In genomic region chr1:39406533-39407478, GRCh38 we compare ENCODE assay signal across 8 cellular contexts.
DNase-seq lines count a peak whose midpoint lies in the region.

No MANE protein-coding gene starts in this region.

- no peak overlapping the region; the same call in 1 of the 2 replicates for H3K9ac ChIP-seq in iPS-20b (ENCODE audit: low read depth, low read length)
- peak overlapping the region in 1 of 2 donors; percentile 21 for H3K9ac ChIP-seq in stomach smooth muscle (ENCODE audit: low read length in 2 of 2)

- no peak overlapping the region for H3K27ac ChIP-seq in iPS-20b (ENCODE audit: low read length)
- H3K27ac ChIP-seq in stomach smooth muscle (ENCODE audit: low read length): peak overlapping the region; percentile 90

- intact Hi-C loops in activated T-helper 2 cell treated with anti-CD3 and anti-CD28 coated beads, Interferon-gamma antibody, Interleukin-2, Interleukin-4, amounts not matched to agents 10 μg/mL and 5 μg/mL and 100 μg/mL, durations not matched to agents 14 hours and 24 hours and 36 hours (cut with micrococcal nuclease): loop anchor here (10.0 kb wide), 1 partner anchor 302 kb away; no protein-coding TSS in a partner anchor

- no peaks in the 10 kb centered on the region for H3K9me3 Mint-ChIP-seq in T-helper 2 cell treated with Interferon-gamma antibody and Interleukin-4, amounts not matched to agents 5 μg/mL and 100 μg/mL, for 36 hours
- H3K9me3 Mint-ChIP-seq in activated T-helper 2 cell treated with anti-CD3 and anti-CD28 coated beads, Interferon-gamma antibody, Interleukin-2, Interleukin-4, amounts not matched to agents 10 μg/mL and 5 μg/mL and 100 μg/mL, durations not matched to agents 14 hours and 24 hours and 36 hours: no peaks in the 10 kb centered on the region

- peaks cover 26% of the 10 kb centered on the region for H3K36me3 Mint-ChIP-seq in T-helper 2 cell treated with Interferon-gamma antibody and Interleukin-4, amounts not matched to agents 5 μg/mL and 100 μg/mL, for 36 hours (ENCODE audit: low read depth)
- peaks cover 16% of the 10 kb centered on the region for H3K36me3 Mint-ChIP-seq in activated T-helper 2 cell treated with anti-CD3 and anti-CD28 coated beads, Interferon-gamma antibody, Interleukin-2, Interleukin-4, amounts not matched to agents 10 μg/mL and 5 μg/mL and 100 μg/mL, durations not matched to agents 14 hours and 24 hours and 36 hours (ENCODE audit: low read depth)

- peaks cover 27% of the 10 kb centered on the region for H3K4me1 ChIP-seq in iPS-20b (ENCODE audit: insufficient read depth, low read length)
- peaks cover 63% of the 10 kb centered on the region for H3K4me1 ChIP-seq in stomach smooth muscle (ENCODE audit: control insufficient read depth, insufficient read depth, low read length)

- H3K27ac Mint-ChIP-seq in T-helper 2 cell treated with Interferon-gamma antibody and Interleukin-4, amounts not matched to agents 5 μg/mL and 100 μg/mL, for 36 hours: no peak overlapping the region
- H3K27ac Mint-ChIP-seq in activated T-helper 2 cell treated with anti-CD3 and anti-CD28 coated beads, Interferon-gamma antibody, Interleukin-2, Interleukin-4, amounts not matched to agents 10 μg/mL and 5 μg/mL and 100 μg/mL, durations not matched to agents 14 hours and 24 hours and 36 hours: no peak overlapping the region

- no peak for DNase-seq in T-helper 2 cell treated with Interferon-gamma antibody and Interleukin-4, amounts not matched to agents 5 μg/mL and 100 μg/mL, for 36 hours (ENCODE audit: low spot score)
- no peak for DNase-seq in T-helper 2 cell
- no peak for DNase-seq in activated T-helper 2 cell treated with anti-CD3 and anti-CD28 coated beads, Interferon-gamma antibody, Interleukin-2, Interleukin-4, amounts not matched to agents 10 μg/mL and 5 μg/mL and 100 μg/mL, durations not matched to agents 14 hours and 24 hours and 36 hours (ENCODE audit: low spot score)
- DNase-seq in AML-193 (lab: John Stamatoyannopoulos, UW): no peak
- no peak for DNase-seq in pons (ENCODE audit: low spot score)
- no peak for DNase-seq in NCI-H526 treated with DMSO at 0.1 percent for 48 hours (lab: John Stamatoyannopoulos, UW)

- H3K4me3 ChIP-seq in iPS-20b (ENCODE audit: low read length) (peak overlapping the region; percentile 74; the same call in 1 of the 2 replicates), stomach smooth muscle (ENCODE audit: low read length in 2 of 2) (no peak overlapping the region)

- H3K4me3 Mint-ChIP-seq in T-helper 2 cell treated with Interferon-gamma antibody and Interleukin-4, amounts not matched to agents 5 μg/mL and 100 μg/mL, for 36 hours: peak overlapping the region; percentile 90
- peak overlapping the region; percentile 88 for H3K4me3 Mint-ChIP-seq in activated T-helper 2 cell treated with anti-CD3 and anti-CD28 coated beads, Interferon-gamma antibody, Interleukin-2, Interleukin-4, amounts not matched to agents 10 μg/mL and 5 μg/mL and 100 μg/mL, durations not matched to agents 14 hours and 24 hours and 36 hours (ENCODE audit: low read depth)

- no peaks in the 10 kb centered on the region for H3K27me3 ChIP-seq in iPS-20b (ENCODE audit: insufficient read depth, low read length)
- H3K27me3 ChIP-seq in stomach smooth muscle (ENCODE audit: control insufficient read depth in 1 of 2, insufficient read depth in 2 of 2, low read length in 2 of 2): no peaks in the 10 kb centered on the region

- H3K9me3 ChIP-seq in iPS-20b (ENCODE audit: insufficient read depth, low read depth, low read length): no peaks in the 10 kb centered on the region
- H3K9me3 ChIP-seq in stomach smooth muscle (ENCODE audit: control insufficient read depth in 2 of 2, low read length in 2 of 2): no peaks in the 10 kb centered on the region

- peaks cover 18% of the 10 kb centered on the region; the same call in 1 of the 2 replicates for H3K36me3 ChIP-seq in iPS-20b (ENCODE audit: insufficient read depth, low read depth, low read length)
- peaks cover 2 to 3% of the 10 kb centered on the region in 2 donors for H3K36me3 ChIP-seq in stomach smooth muscle (ENCODE audit: control insufficient read depth in 2 of 2, insufficient read depth in 2 of 2, low read length in 2 of 2)

- peaks cover 33% of the 10 kb centered on the region for H3K4me1 Mint-ChIP-seq in T-helper 2 cell treated with Interferon-gamma antibody and Interleukin-4, amounts not matched to agents 5 μg/mL and 100 μg/mL, for 36 hours (ENCODE audit: low read depth)
- peaks cover 38% of the 10 kb centered on the region for H3K4me1 Mint-ChIP-seq in activated T-helper 2 cell treated with anti-CD3 and anti-CD28 coated beads, Interferon-gamma antibody, Interleukin-2, Interleukin-4, amounts not matched to agents 10 μg/mL and 5 μg/mL and 100 μg/mL, durations not matched to agents 14 hours and 24 hours and 36 hours (ENCODE audit: low read depth)

- no peaks in the 10 kb centered on the region for H3K27me3 Mint-ChIP-seq in T-helper 2 cell treated with Interferon-gamma antibody and Interleukin-4, amounts not matched to agents 5 μg/mL and 100 μg/mL, for 36 hours (ENCODE audit: low read depth)
- H3K27me3 Mint-ChIP-seq in activated T-helper 2 cell treated with anti-CD3 and anti-CD28 coated beads, Interferon-gamma antibody, Interleukin-2, Interleukin-4, amounts not matched to agents 10 μg/mL and 5 μg/mL and 100 μg/mL, durations not matched to agents 14 hours and 24 hours and 36 hours (ENCODE audit: low read depth): no peaks in the 10 kb centered on the region
